ENCODE assay signal across 1 cellular context in the genomic region with DNA sequence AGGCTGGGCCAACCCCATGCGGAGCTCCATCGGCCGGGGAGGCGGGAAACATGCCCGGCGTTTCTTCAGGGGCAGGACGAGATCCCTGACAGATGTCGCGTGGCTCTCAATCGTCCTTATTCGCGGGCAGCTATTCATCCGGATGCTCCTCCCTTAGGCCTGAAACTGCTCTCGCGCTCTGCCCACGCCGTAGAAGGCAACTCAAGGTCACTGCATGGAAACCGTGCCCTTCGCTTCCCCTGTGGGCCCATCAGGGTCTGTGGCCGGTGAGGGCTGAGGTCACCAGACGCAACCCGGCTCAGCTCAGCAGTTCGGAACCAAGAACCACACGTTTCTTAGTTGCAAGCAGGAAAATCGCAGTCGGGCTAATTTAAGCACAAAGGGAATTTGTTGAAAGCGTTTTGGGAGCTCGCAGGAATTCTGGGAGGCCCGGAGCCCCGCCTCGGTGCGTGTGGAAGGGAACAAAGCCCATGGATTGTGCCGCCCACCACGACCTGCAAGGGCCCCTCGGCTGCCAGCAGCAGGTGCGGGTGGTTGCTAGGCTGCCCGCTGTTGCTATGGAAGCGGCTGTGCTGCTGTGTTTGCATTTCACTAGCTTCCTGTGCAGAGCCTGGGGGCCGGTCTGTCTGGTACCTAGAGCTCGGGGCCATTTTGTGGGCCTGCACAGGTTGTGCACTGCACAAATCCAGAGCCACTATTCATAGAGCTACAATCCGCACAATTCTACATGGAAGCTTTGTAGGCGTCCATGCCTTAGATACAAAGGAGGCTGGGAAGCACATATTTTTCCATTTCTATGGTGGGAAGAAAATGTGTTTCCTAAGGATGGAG.
TF ChIP-seq lines count a peak whose summit lies in the region.

No MANE protein-coding gene starts in this region.

TF ChIP-seq in HepG2, 621 proteins besides CTCF, POLR2A, EP300 and RAD21 (continued from another document and continues in another):
- TF ChIP-seq, protein P1, sequence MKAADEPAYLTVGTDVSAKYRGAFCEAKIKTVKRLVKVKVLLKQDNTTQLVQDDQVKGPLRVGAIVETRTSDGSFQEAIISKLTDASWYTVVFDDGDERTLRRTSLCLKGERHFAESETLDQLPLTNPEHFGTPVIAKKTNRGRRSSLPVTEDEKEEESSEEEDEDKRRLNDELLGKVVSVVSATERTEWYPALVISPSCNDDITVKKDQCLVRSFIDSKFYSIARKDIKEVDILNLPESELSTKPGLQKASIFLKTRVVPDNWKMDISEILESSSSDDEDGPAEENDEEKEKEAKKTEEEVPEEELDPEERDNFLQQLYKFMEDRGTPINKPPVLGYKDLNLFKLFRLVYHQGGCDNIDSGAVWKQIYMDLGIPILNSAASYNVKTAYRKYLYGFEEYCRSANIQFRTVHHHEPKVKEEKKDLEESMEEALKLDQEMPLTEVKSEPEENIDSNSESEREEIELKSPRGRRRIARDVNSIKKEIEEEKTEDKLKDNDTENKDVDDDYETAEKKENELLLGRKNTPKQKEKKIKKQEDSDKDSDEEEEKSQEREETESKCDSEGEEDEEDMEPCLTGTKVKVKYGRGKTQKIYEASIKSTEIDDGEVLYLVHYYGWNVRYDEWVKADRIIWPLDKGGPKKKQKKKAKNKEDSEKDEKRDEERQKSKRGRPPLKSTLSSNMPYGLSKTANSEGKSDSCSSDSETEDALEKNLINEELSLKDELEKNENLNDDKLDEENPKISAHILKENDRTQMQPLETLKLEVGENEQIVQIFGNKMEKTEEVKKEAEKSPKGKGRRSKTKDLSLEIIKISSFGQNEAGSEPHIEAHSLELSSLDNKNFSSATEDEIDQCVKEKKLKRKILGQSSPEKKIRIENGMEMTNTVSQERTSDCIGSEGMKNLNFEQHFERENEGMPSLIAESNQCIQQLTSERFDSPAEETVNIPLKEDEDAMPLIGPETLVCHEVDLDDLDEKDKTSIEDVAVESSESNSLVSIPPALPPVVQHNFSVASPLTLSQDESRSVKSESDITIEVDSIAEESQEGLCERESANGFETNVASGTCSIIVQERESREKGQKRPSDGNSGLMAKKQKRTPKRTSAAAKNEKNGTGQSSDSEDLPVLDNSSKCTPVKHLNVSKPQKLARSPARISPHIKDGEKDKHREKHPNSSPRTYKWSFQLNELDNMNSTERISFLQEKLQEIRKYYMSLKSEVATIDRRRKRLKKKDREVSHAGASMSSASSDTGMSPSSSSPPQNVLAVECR (CRISPR knock-in tag; IDR thresholded peaks at IDR 0.05; ENCODE audit: borderline replicate concordance) = peak; percentile 80
- TF ChIP-seq, protein P2, sequence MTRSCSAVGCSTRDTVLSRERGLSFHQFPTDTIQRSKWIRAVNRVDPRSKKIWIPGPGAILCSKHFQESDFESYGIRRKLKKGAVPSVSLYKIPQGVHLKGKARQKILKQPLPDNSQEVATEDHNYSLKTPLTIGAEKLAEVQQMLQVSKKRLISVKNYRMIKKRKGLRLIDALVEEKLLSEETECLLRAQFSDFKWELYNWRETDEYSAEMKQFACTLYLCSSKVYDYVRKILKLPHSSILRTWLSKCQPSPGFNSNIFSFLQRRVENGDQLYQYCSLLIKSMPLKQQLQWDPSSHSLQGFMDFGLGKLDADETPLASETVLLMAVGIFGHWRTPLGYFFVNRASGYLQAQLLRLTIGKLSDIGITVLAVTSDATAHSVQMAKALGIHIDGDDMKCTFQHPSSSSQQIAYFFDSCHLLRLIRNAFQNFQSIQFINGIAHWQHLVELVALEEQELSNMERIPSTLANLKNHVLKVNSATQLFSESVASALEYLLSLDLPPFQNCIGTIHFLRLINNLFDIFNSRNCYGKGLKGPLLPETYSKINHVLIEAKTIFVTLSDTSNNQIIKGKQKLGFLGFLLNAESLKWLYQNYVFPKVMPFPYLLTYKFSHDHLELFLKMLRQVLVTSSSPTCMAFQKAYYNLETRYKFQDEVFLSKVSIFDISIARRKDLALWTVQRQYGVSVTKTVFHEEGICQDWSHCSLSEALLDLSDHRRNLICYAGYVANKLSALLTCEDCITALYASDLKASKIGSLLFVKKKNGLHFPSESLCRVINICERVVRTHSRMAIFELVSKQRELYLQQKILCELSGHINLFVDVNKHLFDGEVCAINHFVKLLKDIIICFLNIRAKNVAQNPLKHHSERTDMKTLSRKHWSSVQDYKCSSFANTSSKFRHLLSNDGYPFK (CRISPR knock-in tag; IDR thresholded peaks at IDR 0.05; ENCODE audit: borderline replicate concordance) = no peak; the same call in 1 of the 2 replicates
- no peak for TF ChIP-seq CENPX (CRISPR knock-in tag; IDR thresholded peaks at IDR 0.05)
- no peak for TF ChIP-seq ZSCAN20 (CRISPR knock-in tag; IDR thresholded peaks at IDR 0.05; ENCODE audit: borderline replicate concordance)
- TF ChIP-seq NFYB (CRISPR knock-in tag; IDR thresholded peaks at IDR 0.05) = no peak
- TF ChIP-seq, protein P3, sequence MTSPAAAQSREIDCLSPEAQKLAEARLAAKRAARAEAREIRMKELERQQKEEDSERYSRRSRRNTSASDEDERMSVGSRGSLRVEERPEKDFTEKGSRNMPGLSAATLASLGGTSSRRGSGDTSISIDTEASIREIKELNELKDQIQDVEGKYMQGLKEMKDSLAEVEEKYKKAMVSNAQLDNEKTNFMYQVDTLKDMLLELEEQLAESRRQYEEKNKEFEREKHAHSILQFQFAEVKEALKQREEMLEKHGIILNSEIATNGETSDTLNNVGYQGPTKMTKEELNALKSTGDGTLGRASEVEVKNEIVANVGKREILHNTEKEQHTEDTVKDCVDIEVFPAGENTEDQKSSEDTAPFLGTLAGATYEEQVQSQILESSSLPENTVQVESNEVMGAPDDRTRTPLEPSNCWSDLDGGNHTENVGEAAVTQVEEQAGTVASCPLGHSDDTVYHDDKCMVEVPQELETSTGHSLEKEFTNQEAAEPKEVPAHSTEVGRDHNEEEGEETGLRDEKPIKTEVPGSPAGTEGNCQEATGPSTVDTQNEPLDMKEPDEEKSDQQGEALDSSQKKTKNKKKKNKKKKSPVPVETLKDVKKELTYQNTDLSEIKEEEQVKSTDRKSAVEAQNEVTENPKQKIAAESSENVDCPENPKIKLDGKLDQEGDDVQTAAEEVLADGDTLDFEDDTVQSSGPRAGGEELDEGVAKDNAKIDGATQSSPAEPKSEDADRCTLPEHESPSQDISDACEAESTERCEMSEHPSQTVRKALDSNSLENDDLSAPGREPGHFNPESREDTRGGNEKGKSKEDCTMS (CRISPR knock-in tag; conservative IDR thresholded peaks at IDR 0.05) = no peak
- TF ChIP-seq MEIS1 (CRISPR knock-in tag; IDR thresholded peaks at IDR 0.05; ENCODE audit: borderline replicate concordance) = 0 out of 2 replicates have a peak, but pooled peaks have one; percentile 51
- no peak; the same call in 1 of the 2 replicates for TF ChIP-seq KLF9 (CRISPR knock-in tag; IDR thresholded peaks at IDR 0.05; ENCODE audit: low read depth)
- TF ChIP-seq MZF1 (CRISPR knock-in tag; IDR thresholded peaks at IDR 0.05; ENCODE audit: borderline replicate concordance) = no peak
- no peak for TF ChIP-seq SAFB2 (CRISPR knock-in tag; IDR thresholded peaks at IDR 0.05; ENCODE audit: borderline replicate concordance, low read depth)
- TF ChIP-seq, protein P4, sequence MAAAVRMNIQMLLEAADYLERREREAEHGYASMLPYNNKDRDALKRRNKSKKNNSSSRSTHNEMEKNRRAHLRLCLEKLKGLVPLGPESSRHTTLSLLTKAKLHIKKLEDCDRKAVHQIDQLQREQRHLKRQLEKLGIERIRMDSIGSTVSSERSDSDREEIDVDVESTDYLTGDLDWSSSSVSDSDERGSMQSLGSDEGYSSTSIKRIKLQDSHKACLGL (CRISPR knock-in tag; IDR thresholded peaks at IDR 0.05) = peak; percentile 65
- TF ChIP-seq ZNF557 (CRISPR knock-in tag; IDR thresholded peaks at IDR 0.05) = no peak
- TF ChIP-seq, protein P5, sequence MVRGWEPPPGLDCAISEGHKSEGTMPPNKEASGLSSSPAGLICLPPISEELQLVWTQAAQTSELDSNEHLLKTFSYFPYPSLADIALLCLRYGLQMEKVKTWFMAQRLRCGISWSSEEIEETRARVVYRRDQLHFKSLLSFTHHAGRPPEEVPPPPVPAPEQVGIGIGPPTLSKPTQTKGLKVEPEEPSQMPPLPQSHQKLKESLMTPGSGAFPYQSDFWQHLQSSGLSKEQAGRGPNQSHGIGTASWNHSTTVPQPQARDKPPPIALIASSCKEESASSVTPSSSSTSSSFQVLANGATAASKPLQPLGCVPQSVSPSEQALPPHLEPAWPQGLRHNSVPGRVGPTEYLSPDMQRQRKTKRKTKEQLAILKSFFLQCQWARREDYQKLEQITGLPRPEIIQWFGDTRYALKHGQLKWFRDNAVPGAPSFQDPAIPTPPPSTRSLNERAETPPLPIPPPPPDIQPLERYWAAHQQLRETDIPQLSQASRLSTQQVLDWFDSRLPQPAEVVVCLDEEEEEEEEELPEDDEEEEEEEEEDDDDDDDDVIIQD (CRISPR knock-in tag; IDR thresholded peaks at IDR 0.05; ENCODE audit: low read depth) = no peak
- TF ChIP-seq MYC (CRISPR knock-in tag; IDR thresholded peaks at IDR 0.05; ENCODE audit: borderline replicate concordance) = no peak; the same call in 1 of the 2 replicates
- TF ChIP-seq HNRNPLL (IDR thresholded peaks at IDR 0.05; ENCODE audit: low read depth, low read length, poor library complexity, severe bottlenecking) = peak; percentile 57
- no peak for TF ChIP-seq ZNF562 (CRISPR knock-in tag; IDR thresholded peaks at IDR 0.05; ENCODE audit: borderline replicate concordance)
- TF ChIP-seq ATF1 (CRISPR knock-in tag; IDR thresholded peaks at IDR 0.05) = no peak
- TF ChIP-seq ZNF44 (CRISPR knock-in tag; IDR thresholded peaks at IDR 0.05) = peak; percentile 39; the same call in 1 of the 2 replicates
- no peak for TF ChIP-seq GZF1 (CRISPR knock-in tag; IDR thresholded peaks at IDR 0.05)
- no peak for TF ChIP-seq ATF7 (IDR thresholded peaks at IDR 0.05)
- TF ChIP-seq ATF7 (CRISPR knock-in tag; IDR thresholded peaks at IDR 0.05) = peak; percentile 65; the same call in 1 of the 2 replicates
- TF ChIP-seq, protein P6, sequence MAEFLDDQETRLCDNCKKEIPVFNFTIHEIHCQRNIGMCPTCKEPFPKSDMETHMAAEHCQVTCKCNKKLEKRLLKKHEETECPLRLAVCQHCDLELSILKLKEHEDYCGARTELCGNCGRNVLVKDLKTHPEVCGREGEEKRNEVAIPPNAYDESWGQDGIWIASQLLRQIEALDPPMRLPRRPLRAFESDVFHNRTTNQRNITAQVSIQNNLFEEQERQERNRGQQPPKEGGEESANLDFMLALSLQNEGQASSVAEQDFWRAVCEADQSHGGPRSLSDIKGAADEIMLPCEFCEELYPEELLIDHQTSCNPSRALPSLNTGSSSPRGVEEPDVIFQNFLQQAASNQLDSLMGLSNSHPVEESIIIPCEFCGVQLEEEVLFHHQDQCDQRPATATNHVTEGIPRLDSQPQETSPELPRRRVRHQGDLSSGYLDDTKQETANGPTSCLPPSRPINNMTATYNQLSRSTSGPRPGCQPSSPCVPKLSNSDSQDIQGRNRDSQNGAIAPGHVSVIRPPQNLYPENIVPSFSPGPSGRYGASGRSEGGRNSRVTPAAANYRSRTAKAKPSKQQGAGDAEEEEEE (CRISPR knock-in tag; IDR thresholded peaks at IDR 0.05; ENCODE audit: borderline replicate concordance) = no peak
- peak; percentile 84; the same call in 1 of the 2 replicates for TF ChIP-seq ZNF292 (CRISPR knock-in tag; IDR thresholded peaks at IDR 0.05; ENCODE audit: borderline replicate concordance, low read depth)
- TF ChIP-seq ETV5 (CRISPR knock-in tag; IDR thresholded peaks at IDR 0.05; ENCODE audit: borderline replicate concordance) = peak; percentile 88
- TF ChIP-seq HDAC2 (CRISPR knock-in tag; IDR thresholded peaks at IDR 0.05) = peak; percentile 71
- TF ChIP-seq, protein P7, sequence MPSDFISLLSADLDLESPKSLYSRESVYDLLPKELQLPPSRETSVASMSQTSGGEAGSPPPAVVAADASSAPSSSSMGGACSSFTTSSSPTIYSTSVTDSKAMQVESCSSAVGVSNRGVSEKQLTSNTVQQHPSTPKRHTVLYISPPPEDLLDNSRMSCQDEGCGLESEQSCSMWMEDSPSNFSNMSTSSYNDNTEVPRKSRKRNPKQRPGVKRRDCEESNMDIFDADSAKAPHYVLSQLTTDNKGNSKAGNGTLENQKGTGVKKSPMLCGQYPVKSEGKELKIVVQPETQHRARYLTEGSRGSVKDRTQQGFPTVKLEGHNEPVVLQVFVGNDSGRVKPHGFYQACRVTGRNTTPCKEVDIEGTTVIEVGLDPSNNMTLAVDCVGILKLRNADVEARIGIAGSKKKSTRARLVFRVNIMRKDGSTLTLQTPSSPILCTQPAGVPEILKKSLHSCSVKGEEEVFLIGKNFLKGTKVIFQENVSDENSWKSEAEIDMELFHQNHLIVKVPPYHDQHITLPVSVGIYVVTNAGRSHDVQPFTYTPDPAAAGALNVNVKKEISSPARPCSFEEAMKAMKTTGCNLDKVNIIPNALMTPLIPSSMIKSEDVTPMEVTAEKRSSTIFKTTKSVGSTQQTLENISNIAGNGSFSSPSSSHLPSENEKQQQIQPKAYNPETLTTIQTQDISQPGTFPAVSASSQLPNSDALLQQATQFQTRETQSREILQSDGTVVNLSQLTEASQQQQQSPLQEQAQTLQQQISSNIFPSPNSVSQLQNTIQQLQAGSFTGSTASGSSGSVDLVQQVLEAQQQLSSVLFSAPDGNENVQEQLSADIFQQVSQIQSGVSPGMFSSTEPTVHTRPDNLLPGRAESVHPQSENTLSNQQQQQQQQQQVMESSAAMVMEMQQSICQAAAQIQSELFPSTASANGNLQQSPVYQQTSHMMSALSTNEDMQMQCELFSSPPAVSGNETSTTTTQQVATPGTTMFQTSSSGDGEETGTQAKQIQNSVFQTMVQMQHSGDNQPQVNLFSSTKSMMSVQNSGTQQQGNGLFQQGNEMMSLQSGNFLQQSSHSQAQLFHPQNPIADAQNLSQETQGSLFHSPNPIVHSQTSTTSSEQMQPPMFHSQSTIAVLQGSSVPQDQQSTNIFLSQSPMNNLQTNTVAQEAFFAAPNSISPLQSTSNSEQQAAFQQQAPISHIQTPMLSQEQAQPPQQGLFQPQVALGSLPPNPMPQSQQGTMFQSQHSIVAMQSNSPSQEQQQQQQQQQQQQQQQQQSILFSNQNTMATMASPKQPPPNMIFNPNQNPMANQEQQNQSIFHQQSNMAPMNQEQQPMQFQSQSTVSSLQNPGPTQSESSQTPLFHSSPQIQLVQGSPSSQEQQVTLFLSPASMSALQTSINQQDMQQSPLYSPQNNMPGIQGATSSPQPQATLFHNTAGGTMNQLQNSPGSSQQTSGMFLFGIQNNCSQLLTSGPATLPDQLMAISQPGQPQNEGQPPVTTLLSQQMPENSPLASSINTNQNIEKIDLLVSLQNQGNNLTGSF (CRISPR knock-in tag; IDR thresholded peaks at IDR 0.05) = no peak
- TF ChIP-seq TCF7 (IDR thresholded peaks at IDR 0.05; ENCODE audit: low read depth) = no peak
- TF ChIP-seq, protein P8, sequence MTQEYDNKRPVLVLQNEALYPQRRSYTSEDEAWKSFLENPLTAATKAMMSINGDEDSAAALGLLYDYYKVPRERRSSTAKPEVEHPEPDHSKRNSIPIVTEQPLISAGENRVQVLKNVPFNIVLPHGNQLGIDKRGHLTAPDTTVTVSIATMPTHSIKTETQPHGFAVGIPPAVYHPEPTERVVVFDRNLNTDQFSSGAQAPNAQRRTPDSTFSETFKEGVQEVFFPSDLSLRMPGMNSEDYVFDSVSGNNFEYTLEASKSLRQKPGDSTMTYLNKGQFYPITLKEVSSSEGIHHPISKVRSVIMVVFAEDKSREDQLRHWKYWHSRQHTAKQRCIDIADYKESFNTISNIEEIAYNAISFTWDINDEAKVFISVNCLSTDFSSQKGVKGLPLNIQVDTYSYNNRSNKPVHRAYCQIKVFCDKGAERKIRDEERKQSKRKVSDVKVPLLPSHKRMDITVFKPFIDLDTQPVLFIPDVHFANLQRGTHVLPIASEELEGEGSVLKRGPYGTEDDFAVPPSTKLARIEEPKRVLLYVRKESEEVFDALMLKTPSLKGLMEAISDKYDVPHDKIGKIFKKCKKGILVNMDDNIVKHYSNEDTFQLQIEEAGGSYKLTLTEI (CRISPR knock-in tag; conservative IDR thresholded peaks at IDR 0.05) = no peak
